ENCODE assay signal across 7 cellular contexts in genomic region chr22:27919943-27920755, GRCh38. TPM values are rescaled to one million over a fixed set of nuclear protein-coding genes. Genes with fewer than 3 reads are reported as not detected.
DNase-seq lines count a peak whose midpoint lies in the region; ATAC-seq and TF ChIP-seq lines count a peak whose summit lies in the region.

No MANE protein-coding gene starts in this region.

- H3K27me3 Mint-ChIP-seq in activated CD8-positive, alpha-beta T cell treated with anti-CD3 and anti-CD28 coated beads, Interleukin-2, amount 10 ng/mL, durations not matched to agents 7 days and 5 days (ENCODE audit: low read depth): no peaks in the 10 kb centered on the region
- H3K27me3 Mint-ChIP-seq in osteocyte (ENCODE audit: unreplicated experiment): no peaks in the 10 kb centered on the region

- peak overlapping the region; percentile 94 for H3K4me3 Mint-ChIP-seq in activated CD8-positive, alpha-beta T cell treated with anti-CD3 and anti-CD28 coated beads, Interleukin-2, amount 10 ng/mL, durations not matched to agents 7 days and 5 days
- peak overlapping the region; percentile 99 for H3K4me3 Mint-ChIP-seq in osteocyte (ENCODE audit: unreplicated experiment)

- H3K36me3 Mint-ChIP-seq in activated CD8-positive, alpha-beta T cell treated with anti-CD3 and anti-CD28 coated beads, Interleukin-2, amount 10 ng/mL, durations not matched to agents 7 days and 5 days (ENCODE audit: low read depth): peaks cover 52% of the 10 kb centered on the region
- H3K36me3 Mint-ChIP-seq in osteocyte (ENCODE audit: unreplicated experiment): peaks cover 5% of the 10 kb centered on the region

- H3K9me3 Mint-ChIP-seq in activated CD8-positive, alpha-beta T cell treated with anti-CD3 and anti-CD28 coated beads, Interleukin-2, amount 10 ng/mL, durations not matched to agents 7 days and 5 days (ENCODE audit: insufficient read depth): no peaks in the 10 kb centered on the region
- H3K9me3 Mint-ChIP-seq in osteocyte (ENCODE audit: unreplicated experiment): no peaks in the 10 kb centered on the region

- peak; percentile 36 for DNase-seq in GM04504 (ENCODE audit: low read depth)
- peak; percentile 40 for DNase-seq in KG1 (lab: John Stamatoyannopoulos, UW)
- DNase-seq in activated CD8-positive, alpha-beta T cell treated with anti-CD3 and anti-CD28 coated beads, Interleukin-2, amount 10 ng/mL, durations not matched to agents 7 days and 5 days: no peak
- peak; percentile 53 for DNase-seq in glomerular visceral epithelial cell (ENCODE audit: extremely low spot score)
- no peak for DNase-seq in osteocyte (ENCODE audit: extremely low spot score, unreplicated experiment)
- DNase-seq in activated gamma-delta T cell treated with Interleukin-2 at 50 U/mL for 16 hours: no peak

- H3K4me1 Mint-ChIP-seq in activated CD8-positive, alpha-beta T cell treated with anti-CD3 and anti-CD28 coated beads, Interleukin-2, amount 10 ng/mL, durations not matched to agents 7 days and 5 days (ENCODE audit: low read depth): peaks cover 54% of the 10 kb centered on the region
- peaks cover 46% of the 10 kb centered on the region for H3K4me1 Mint-ChIP-seq in osteocyte (ENCODE audit: unreplicated experiment)

- CTCF ChIA-PET in activated CD8-positive, alpha-beta T cell treated with anti-CD3 and anti-CD28 coated beads, Interleukin-2, amount 10 ng/mL, durations not matched to agents 7 days and 5 days (lab: Charles Lee): interaction anchor here (0.9 to 2.7 kb wide), 6 partner anchors 27 to 41 kb away, joined by 3 to 20 read pairs (median 6); no protein-coding TSS in a partner anchor

- ATAC-seq in GM21619 (IDR thresholded peaks at IDR 0.05; ENCODE audit: unreplicated experiment): peak; percentile 36
- ATAC-seq in activated CD8-positive, alpha-beta T cell treated with anti-CD3 and anti-CD28 coated beads, Interleukin-2, amount 10 ng/mL, durations not matched to agents 7 days and 5 days: peak; percentile 54

- peak overlapping the region; percentile 98 for H3K27ac Mint-ChIP-seq in activated CD8-positive, alpha-beta T cell treated with anti-CD3 and anti-CD28 coated beads, Interleukin-2, amount 10 ng/mL, durations not matched to agents 7 days and 5 days
- peak overlapping the region; percentile 99 for H3K27ac Mint-ChIP-seq in osteocyte (ENCODE audit: unreplicated experiment)

- peak; percentile 17 for TF ChIP-seq CTCF in osteocyte (IDR thresholded peaks at IDR 0.05)

- POLR2A ChIA-PET in activated CD8-positive, alpha-beta T cell treated with anti-CD3 and anti-CD28 coated beads, Interleukin-2, amount 10 ng/mL, durations not matched to agents 7 days and 5 days (lab: Charles Lee): interaction anchor here (1.0 to 1.2 kb wide), 3 partner anchors 17 to 45 kb away, joined by 4 read pairs; no protein-coding TSS in a partner anchor

RNA-seq across cellular contexts. Expression of gene PITPNB, which starts 1.1 kb away (rescaled TPM):
- total RNA-seq in activated CD8-positive, alpha-beta T cell treated with anti-CD3 and anti-CD28 coated beads, Interleukin-2, amount 10 ng/mL, durations not matched to agents 7 days and 5 days: 10 to 100 TPM; 78.7 to 84.1 TPM
- total RNA-seq in osteocyte: 86.6 and 86.7 TPM in 2 replicates

Comparison
In these comparisons a context has a peak if more than half of its experiments do, and no peak if none do; other contexts are left out.
1. DNase-seq: peak in GM04504 (single experiment), KG1 (single experiment) and glomerular visceral epithelial cell (single experiment); none in activated CD8-positive, alpha-beta T cell treated with anti-CD3 and anti-CD28 coated beads, Interleukin-2, amount 10 ng/mL, durations not matched to agents 7 days and 5 days (single experiment), osteocyte (single experiment) and activated gamma-delta T cell treated with Interleukin-2 at 50 U/mL for 16 hours (single experiment).